ENCODE assay signal across 8 cellular contexts in the genomic region with DNA sequence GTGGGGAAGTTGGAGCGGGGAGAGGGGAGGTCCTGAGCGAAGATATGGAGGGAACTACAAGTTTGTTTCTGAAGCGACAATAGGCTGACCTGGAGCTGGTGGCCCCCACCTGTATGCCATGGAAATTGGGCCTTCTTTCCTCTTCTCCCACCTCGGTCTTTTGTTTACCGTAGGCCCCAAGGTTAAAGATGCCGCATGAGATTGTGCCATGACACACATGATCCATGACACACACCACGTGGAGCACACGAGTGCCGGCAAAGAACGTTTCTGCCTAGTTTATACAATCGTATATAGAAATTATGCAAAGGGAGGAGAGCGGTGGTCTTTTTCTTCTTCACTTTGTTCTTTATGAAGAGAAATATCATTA. TPM values are rescaled to one million over a fixed set of nuclear protein-coding genes. Genes with fewer than 3 reads are reported as not detected.
A peak's percentile ranks its signal among the peaks of the same experiment; 100 is the strongest.
DNase-seq lines count a peak whose midpoint lies in the region; ATAC-seq lines count a peak whose summit lies in the region.

No MANE protein-coding gene starts in this region.

- H3K27ac Mint-ChIP-seq in CD8-positive, alpha-beta memory T cell = peak overlapping the region; percentile 26 to 97 (median 92)
- H3K27ac Mint-ChIP-seq in activated naive CD8-positive, alpha-beta T cell treated with anti-CD3 and anti-CD28 coated beads, Interleukin-2, amount 50 U/mL, for 24 hours = peak overlapping the region; percentile 96

- DNase-seq in CD8-positive, alpha-beta memory T cell = no peak
- peak; percentile 18 for DNase-seq in LHCN-M2 (ENCODE audit: low read depth)
- DNase-seq in activated naive CD8-positive, alpha-beta T cell treated with anti-CD3 and anti-CD28 coated beads, Interleukin-2, amount 50 U/mL, for 24 hours = peak; percentile 38
- peak; percentile 26 for DNase-seq in stimulated activated CD4-positive, alpha-beta T cell treated with anti-CD3 and anti-CD28 coated beads, Interleukin-2, amount 100 ng/mL, for 4 hours (ENCODE audit: low read depth)
- no peak for DNase-seq in pons (ENCODE audit: low spot score)
- DNase-seq in cerebellar nuclear complex (lab: John Stamatoyannopoulos, UW) = no peak

- H3K9me3 ChIP-seq in CD8-positive, alpha-beta memory T cell (ENCODE audit: low read length) = no peaks in the 10 kb centered on the region
- H3K9me3 ChIP-seq in iPS-20b (ENCODE audit: insufficient read depth, low read depth, low read length) = no peaks in the 10 kb centered on the region

- POLR2A ChIA-PET in CD8-positive, alpha-beta memory T cell (lab: Charles Lee) = no interaction called here

- H3K4me1 ChIP-seq in CD8-positive, alpha-beta memory T cell (ENCODE audit: insufficient read depth, low read length) = peaks cover 28% of the 10 kb centered on the region
- peaks cover 20% of the 10 kb centered on the region; the same call in 1 of the 2 replicates for H3K4me1 ChIP-seq in iPS-20b (ENCODE audit: insufficient read depth, low read length)

- peaks cover 0 to 34% (median 5%) of the 10 kb centered on the region in 3 donors for H3K36me3 Mint-ChIP-seq in CD8-positive, alpha-beta memory T cell
- H3K36me3 Mint-ChIP-seq in activated naive CD8-positive, alpha-beta T cell treated with anti-CD3 and anti-CD28 coated beads, Interleukin-2, amount 50 U/mL, for 24 hours (ENCODE audit: low read depth) = peaks cover 37% of the 10 kb centered on the region

- H3K27me3 ChIP-seq in CD8-positive, alpha-beta memory T cell (ENCODE audit: insufficient read depth, low read length, poor library complexity, severe bottlenecking) = no peaks in the 10 kb centered on the region
- 0 out of 2 replicates have a peak, but pooled peaks cover 7% of the 10 kb centered on the region for H3K27me3 ChIP-seq in iPS-20b (ENCODE audit: insufficient read depth, low read length)

- peak overlapping the region; percentile 89 for H3K9ac ChIP-seq in iPS-20b (ENCODE audit: low read depth, low read length)

- H3K9me3 Mint-ChIP-seq in CD8-positive, alpha-beta memory T cell = no peaks in the 10 kb centered on the region
- H3K9me3 Mint-ChIP-seq in activated naive CD8-positive, alpha-beta T cell treated with anti-CD3 and anti-CD28 coated beads, Interleukin-2, amount 50 U/mL, for 24 hours = no peaks in the 10 kb centered on the region

- CTCF ChIA-PET in CD8-positive, alpha-beta memory T cell (lab: Charles Lee) = interaction anchor here (1.5 kb wide), 1 partner anchor 12 kb away, joined by 4 read pairs; no protein-coding TSS in a partner anchor

- peak overlapping the region; percentile 96 for H3K4me3 ChIP-seq in CD8-positive, alpha-beta memory T cell (ENCODE audit: low read length)
- H3K4me3 ChIP-seq in iPS-20b (ENCODE audit: low read length) = peak overlapping the region; percentile 96

- H3K4me1 Mint-ChIP-seq in CD8-positive, alpha-beta memory T cell = peaks cover 42 to 65% (median 61%) of the 10 kb centered on the region in 3 donors
- peaks cover 44% of the 10 kb centered on the region for H3K4me1 Mint-ChIP-seq in activated naive CD8-positive, alpha-beta T cell treated with anti-CD3 and anti-CD28 coated beads, Interleukin-2, amount 50 U/mL, for 24 hours

- peak; percentile 5 for ATAC-seq in GM21390 (IDR thresholded peaks at IDR 0.05; ENCODE audit: unreplicated experiment)
- peak; percentile 59 for ATAC-seq in activated naive CD8-positive, alpha-beta T cell treated with anti-CD3 and anti-CD28 coated beads, Interleukin-2, amount 50 U/mL, for 24 hours

- peak overlapping the region; percentile 75 for H3K27ac ChIP-seq in CD8-positive, alpha-beta memory T cell (ENCODE audit: low read depth, low read length)
- H3K27ac ChIP-seq in iPS-20b (ENCODE audit: low read length) = peak overlapping the region; percentile 53

- H3K4me3 Mint-ChIP-seq in CD8-positive, alpha-beta memory T cell = peak overlapping the region; percentile 93 to 100 (median 97)
- peak overlapping the region; percentile 98 for H3K4me3 Mint-ChIP-seq in activated naive CD8-positive, alpha-beta T cell treated with anti-CD3 and anti-CD28 coated beads, Interleukin-2, amount 50 U/mL, for 24 hours

- H3K27me3 Mint-ChIP-seq in CD8-positive, alpha-beta memory T cell = peaks cover 0 to 1% of the 10 kb centered on the region in 2 donors
- H3K27me3 Mint-ChIP-seq in activated naive CD8-positive, alpha-beta T cell treated with anti-CD3 and anti-CD28 coated beads, Interleukin-2, amount 50 U/mL, for 24 hours = no peaks in the 10 kb centered on the region

- H3K36me3 ChIP-seq in CD8-positive, alpha-beta memory T cell (ENCODE audit: insufficient read depth, low read length) = peaks cover 3% of the 10 kb centered on the region
- H3K36me3 ChIP-seq in iPS-20b (ENCODE audit: insufficient read depth, low read depth, low read length) = peaks cover 30% of the 10 kb centered on the region

RNA-seq across cellular contexts. Expression of a gene that starts 0.4 kb away (rescaled TPM):
- total RNA-seq in CD8-positive, alpha-beta memory T cell = 10 to 100 TPM; 86.1 to 86.8 TPM
- polyA plus RNA-seq in CD8-positive, alpha-beta memory T cell = 25.0 TPM
- total RNA-seq in LHCN-M2 (2014; rRNA removed) = 56.9 and 64.4 TPM in 2 replicates
- 25.1 TPM for polyA plus RNA-seq in LHCN-M2 (2012)

RNA-seq across cellular contexts. Expression of a gene that starts 45.9 kb away (rescaled TPM):
- under 1 TPM; 0.31 to 0.33 TPM for total RNA-seq in CD8-positive, alpha-beta memory T cell
- not detected for polyA plus RNA-seq in CD8-positive, alpha-beta memory T cell
- under 0.01 and 0.06 TPM in 2 replicates for total RNA-seq in LHCN-M2 (2014; rRNA removed)
- 0.02 TPM for polyA plus RNA-seq in LHCN-M2 (2012)

RNA-seq across cellular contexts. Expression of a gene that starts 54.7 kb away (rescaled TPM):
- 10 to 100 TPM; 54.3 to 56.7 TPM for total RNA-seq in CD8-positive, alpha-beta memory T cell
- 32.9 TPM for polyA plus RNA-seq in CD8-positive, alpha-beta memory T cell
- total RNA-seq in LHCN-M2 (2014; rRNA removed) = 77.7 and 85.8 TPM in 2 replicates
- polyA plus RNA-seq in LHCN-M2 (2012) = 22.7 TPM

Comparison
In these comparisons a context has a peak if more than half of its experiments do, and no peak if none do; other contexts are left out.
1. DNase-seq: peak in LHCN-M2 (single experiment), activated naive CD8-positive, alpha-beta T cell treated with anti-CD3 and anti-CD28 coated beads, Interleukin-2, amount 50 U/mL, for 24 hours (single experiment) and stimulated activated CD4-positive, alpha-beta T cell treated with anti-CD3 and anti-CD28 coated beads, Interleukin-2, amount 100 ng/mL, for 4 hours (single experiment); none in CD8-positive, alpha-beta memory T cell (0 of 5), pons (single experiment) and cerebellar nuclear complex (0 of 2).